In the genomic region with DNA sequence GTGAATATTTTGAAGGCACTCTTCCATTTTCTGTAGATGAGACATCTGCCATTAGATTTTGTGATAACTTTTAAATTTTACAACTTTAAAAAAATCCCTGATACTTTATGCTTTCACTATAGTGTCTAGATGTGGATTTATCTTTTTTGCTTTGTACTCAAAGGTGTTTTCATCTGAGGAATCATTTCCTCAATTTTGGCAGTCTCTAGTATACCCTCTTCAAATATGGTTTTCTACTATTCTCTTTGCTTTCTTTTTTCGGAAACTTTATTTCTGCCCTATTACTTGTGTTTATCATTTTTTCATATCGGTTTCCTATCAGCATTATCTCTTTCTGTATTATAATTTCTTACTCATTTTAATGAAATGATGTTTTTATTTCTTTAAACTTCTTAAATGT, we compare ENCODE assay signal across 1 cellular context.
A peak's percentile ranks its signal among the peaks of the same experiment; 100 is the strongest.
TF ChIP-seq lines count a peak whose summit lies in the region.

No MANE protein-coding gene starts in this region.

TF ChIP-seq in HEK293, 187 proteins besides CTCF, POLR2A, EP300 and RAD21 (continued from another document):
- 0 out of 2 replicates have a peak, but pooled peaks have one; percentile 55 for TF ChIP-seq PRDM4 (tag by site-specific recombination; IDR thresholded peaks at IDR 0.05)
